11 cellular contexts compared by ENCODE assay signal in genomic region chr22:42906605-42907338, GRCh38. TPM values are rescaled to one million over a fixed set of nuclear protein-coding genes. Genes with fewer than 3 reads are reported as not detected.
A peak's percentile ranks its signal among the peaks of the same experiment; 100 is the strongest.
DNase-seq lines count a peak whose midpoint lies in the region; ATAC-seq and TF ChIP-seq lines count a peak whose summit lies in the region.
"Had no signal": no experiment of that assay in that cellular context is flagged by ENCODE, and none has a peak within 500 bp of the region (broad histone marks: within the 10 kb centered on the region; RNA-seq: fewer than 3 reads in every experiment).

No MANE protein-coding gene starts in this region.

- H3K27ac ChIP-seq in psoas muscle, result peak overlapping the region; percentile 66

- TF ChIP-seq CTCF in psoas muscle (IDR thresholded peaks at IDR 0.05), result no peak
- no peak for TF ChIP-seq CTCF in GM10248 (IDR thresholded peaks at IDR 0.05; ENCODE audit: control extremely low read depth, extremely low read depth, low read depth, missing control alignments)

- H3K27me3 ChIP-seq in psoas muscle (ENCODE audit: insufficient read depth in 3 of 3, low read length in 2 of 3), result no peaks in the 10 kb centered on the region

- intact Hi-C loops in left cardiac atrium (cut with DNase I) (loop anchor here in 1 of 2 donors (10.0 kb wide), 1 partner anchor 58 kb away; no protein-coding TSS in a partner anchor), psoas muscle (cut with DNase I) (loop anchor here in 1 of 2 donors (5.0 kb wide), 1 partner anchor 106 kb away; no protein-coding TSS in a partner anchor)

- H3K9me3 ChIP-seq in psoas muscle, result no peaks in the 10 kb centered on the region

- POLR2A ChIA-PET in GM10248 (lab: Yijun Ruan, JAX), result interaction anchor here (0.6 kb wide), 1 partner anchor 110 kb away, joined by 7 read pairs; no protein-coding TSS in a partner anchor

- CTCF ChIA-PET in GM10248 (lab: Yijun Ruan, JAX), result interaction anchor here (0.7 to 11.5 kb wide), 3 partner anchors 13 to 39 kb away, joined by 3 to 84 read pairs (median 9); no protein-coding TSS in a partner anchor

- peak; percentile 76 to 79 for ATAC-seq in left cardiac atrium
- peak; percentile 62 to 73 (median 70) for ATAC-seq in psoas muscle
- ATAC-seq in GM18861 (IDR thresholded peaks at IDR 0.05; ENCODE audit: unreplicated experiment), result no peak
- ATAC-seq in GM21786 (IDR thresholded peaks at IDR 0.05; ENCODE audit: unreplicated experiment), result no peak
- ATAC-seq in GM18873 (IDR thresholded peaks at IDR 0.05; ENCODE audit: low FRiP score, unreplicated experiment), result no peak

- H3K4me1 ChIP-seq in psoas muscle, result peaks cover 74% of the 10 kb centered on the region

- 37 to 42% (median 37%) methylated on average over 6 of the region's 6 CpGs for WGBS in psoas muscle, 3 donors

- DNase-seq in EH (ENCODE audit: low read depth) (peak; percentile 58), brain pericyte (ENCODE audit: low read depth, low spot score) (peak; percentile 47), left cardiac atrium (peak; percentile 85), psoas muscle (peak; percentile 65 to 88), GM10248 (ENCODE audit: extremely low spot score) (no peak)
- DNase-seq: CD4-positive, alpha-beta T cell; NCI-H187; occipital lobe had no signal

- H3K36me3 ChIP-seq in psoas muscle (ENCODE audit: insufficient read depth in 1 of 2, low read depth in 1 of 2), result peaks cover 0 to 4% of the 10 kb centered on the region in 2 donors

- no peak overlapping the region for H3K4me3 ChIP-seq in psoas muscle

RNA-seq across cellular contexts. Expression of gene ARFGAP3, which starts 49.7 kb away (rescaled TPM):
- total RNA-seq in left cardiac atrium (10 to 100 TPM; 21.2 to 39.8 TPM), psoas muscle (10 to 100 TPM; 19.7 to 36.1 (median 25.8) TPM)
- 10 to 100 TPM; 18.4 to 25.0 (median 20.1) TPM for polyA plus RNA-seq in psoas muscle

Comparison
In these comparisons a context has a peak if more than half of its experiments do, and no peak if none do; other contexts are left out.
1. ATAC-seq: peak in left cardiac atrium (2 of 2) and psoas muscle (4 of 4); none in GM18861 (single experiment), GM21786 (single experiment) and GM18873 (single experiment).